Comparison of ENCODE assay signal across 2 cellular contexts in the genomic region with DNA sequence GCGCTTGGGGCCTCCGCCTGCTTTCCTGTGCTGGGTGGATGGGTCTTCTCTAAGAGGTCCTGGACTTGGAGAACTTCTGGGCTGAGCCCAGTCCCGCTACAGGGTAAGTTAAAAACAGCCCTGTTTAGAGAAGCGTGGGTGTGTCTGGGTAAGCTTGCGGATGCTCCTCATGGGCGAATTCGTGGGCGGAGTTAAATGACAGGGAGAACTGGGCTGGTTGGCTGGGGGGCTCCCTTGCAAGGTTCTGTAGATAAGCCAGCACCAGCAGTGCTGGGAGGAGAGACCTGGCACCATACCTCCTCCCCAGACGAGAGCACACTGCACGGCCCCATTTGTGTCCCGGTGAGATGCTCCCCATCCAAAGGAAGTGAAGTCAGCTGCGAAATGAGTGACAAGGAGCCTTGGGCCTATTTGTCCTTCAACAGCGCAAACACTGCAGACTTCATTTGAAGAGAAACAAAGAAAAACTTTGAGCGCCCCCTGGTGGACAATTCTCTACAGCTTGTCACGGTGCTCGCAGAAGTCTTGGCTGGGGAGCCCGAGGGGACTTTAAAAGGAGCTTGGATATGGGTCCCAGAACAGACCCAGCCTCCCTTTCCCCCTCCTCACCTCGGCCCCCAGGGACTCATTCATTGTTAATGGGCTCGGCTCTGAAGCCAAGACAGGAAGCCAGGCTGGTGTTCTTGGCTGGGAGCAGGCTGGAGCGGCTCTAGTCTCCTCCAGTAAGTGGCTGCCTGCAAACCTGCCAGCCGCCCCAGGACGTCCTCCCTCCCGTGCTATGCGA.
A peak's percentile ranks its signal among the peaks of the same experiment; 100 is the strongest.
TF ChIP-seq lines count a peak whose summit lies in the region.

No MANE protein-coding gene starts in this region.

TF ChIP-seq in HCT116, 20 proteins besides CTCF, POLR2A, EP300 and RAD21 (continued from another document):
- TF ChIP-seq, protein P1, sequence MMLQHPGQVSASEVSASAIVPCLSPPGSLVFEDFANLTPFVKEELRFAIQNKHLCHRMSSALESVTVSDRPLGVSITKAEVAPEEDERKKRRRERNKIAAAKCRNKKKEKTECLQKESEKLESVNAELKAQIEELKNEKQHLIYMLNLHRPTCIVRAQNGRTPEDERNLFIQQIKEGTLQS (IDR thresholded peaks at IDR 0.05), result no peak
- TF ChIP-seq ZFX (IDR thresholded peaks at IDR 0.05) (no peak), EGR1 (IDR thresholded peaks at IDR 0.05; ENCODE audit: low read depth) (no peak), FOSL1 (IDR thresholded peaks at IDR 0.05; ENCODE audit: low read depth) (no peak), POLR2AphosphoS5 (IDR thresholded peaks at IDR 0.05; ENCODE audit: low read depth, low read length) (no peak), SRF (IDR thresholded peaks at IDR 0.05; ENCODE audit: low read depth) (no peak)

TF ChIP-seq in GM12878, 131 proteins besides CTCF, POLR2A, EP300 and RAD21 (continued from another document):
- TF ChIP-seq, protein P2, sequence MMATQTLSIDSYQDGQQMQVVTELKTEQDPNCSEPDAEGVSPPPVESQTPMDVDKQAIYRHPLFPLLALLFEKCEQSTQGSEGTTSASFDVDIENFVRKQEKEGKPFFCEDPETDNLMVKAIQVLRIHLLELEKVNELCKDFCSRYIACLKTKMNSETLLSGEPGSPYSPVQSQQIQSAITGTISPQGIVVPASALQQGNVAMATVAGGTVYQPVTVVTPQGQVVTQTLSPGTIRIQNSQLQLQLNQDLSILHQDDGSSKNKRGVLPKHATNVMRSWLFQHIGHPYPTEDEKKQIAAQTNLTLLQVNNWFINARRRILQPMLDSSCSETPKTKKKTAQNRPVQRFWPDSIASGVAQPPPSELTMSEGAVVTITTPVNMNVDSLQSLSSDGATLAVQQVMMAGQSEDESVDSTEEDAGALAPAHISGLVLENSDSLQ (IDR thresholded peaks at IDR 0.05), result peak; percentile 71
- TF ChIP-seq SREBF1 (IDR thresholded peaks at IDR 0.05; ENCODE audit: low read length), result no peak
- 0 out of 2 replicates have a peak, but pooled peaks have one; percentile 10 for TF ChIP-seq CREM (IDR thresholded peaks at IDR 0.05; ENCODE audit: low read depth)
- no peak for TF ChIP-seq MEF2A (IDR thresholded peaks at IDR 0.05; ENCODE audit: insufficient read depth, low read depth, low read length)
- no peak for TF ChIP-seq CHD1 (IDR thresholded peaks at IDR 0.05; ENCODE audit: low read depth, low read length)
- TF ChIP-seq ZNF622 (IDR thresholded peaks at IDR 0.05), result no peak
- TF ChIP-seq, protein P3, sequence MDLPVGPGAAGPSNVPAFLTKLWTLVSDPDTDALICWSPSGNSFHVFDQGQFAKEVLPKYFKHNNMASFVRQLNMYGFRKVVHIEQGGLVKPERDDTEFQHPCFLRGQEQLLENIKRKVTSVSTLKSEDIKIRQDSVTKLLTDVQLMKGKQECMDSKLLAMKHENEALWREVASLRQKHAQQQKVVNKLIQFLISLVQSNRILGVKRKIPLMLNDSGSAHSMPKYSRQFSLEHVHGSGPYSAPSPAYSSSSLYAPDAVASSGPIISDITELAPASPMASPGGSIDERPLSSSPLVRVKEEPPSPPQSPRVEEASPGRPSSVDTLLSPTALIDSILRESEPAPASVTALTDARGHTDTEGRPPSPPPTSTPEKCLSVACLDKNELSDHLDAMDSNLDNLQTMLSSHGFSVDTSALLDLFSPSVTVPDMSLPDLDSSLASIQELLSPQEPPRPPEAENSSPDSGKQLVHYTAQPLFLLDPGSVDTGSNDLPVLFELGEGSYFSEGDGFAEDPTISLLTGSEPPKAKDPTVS (IDR thresholded peaks at IDR 0.05; ENCODE audit: low read depth, low read length), result no peak
- no peak for TF ChIP-seq MTA3 (IDR thresholded peaks at IDR 0.05; ENCODE audit: borderline replicate concordance, low read length)
- 0 out of 2 replicates have a peak, but pooled peaks have one; percentile 21 for TF ChIP-seq YY1 (IDR thresholded peaks at IDR 0.05; ENCODE audit: low read depth, low read length)
- no peak for TF ChIP-seq TBL1XR1 (IDR thresholded peaks at IDR 0.05; ENCODE audit: low read depth, low read length)
- TF ChIP-seq GABPA (IDR thresholded peaks at IDR 0.05; ENCODE audit: low read depth), result no peak
- no peak for TF ChIP-seq MEF2B (IDR thresholded peaks at IDR 0.05; ENCODE audit: partially characterized antibody, poor library complexity, severe bottlenecking)
- TF ChIP-seq SMC3 (IDR thresholded peaks at IDR 0.05; ENCODE audit: borderline replicate concordance, low read length), result peak; percentile 76; the same call in 1 of the 2 replicates
